ENCODE assay signal across 8 cellular contexts in genomic region chr5:170809551-170809950, GRCh38. TPM values are rescaled to one million over a fixed set of nuclear protein-coding genes. Genes with fewer than 3 reads are reported as not detected.
DNase-seq lines count a peak whose midpoint lies in the region; ATAC-seq and TF ChIP-seq lines count a peak whose summit lies in the region.

No MANE protein-coding gene starts in this region.

- POLR2A ChIA-PET in CD8-positive, alpha-beta T cell (lab: Charles Lee): no interaction called here

- intact Hi-C loops in CD8-positive, alpha-beta T cell (cut with DNase I, micrococcal nuclease): no loop called here

- CTCF ChIA-PET in CD8-positive, alpha-beta T cell (lab: Charles Lee): no interaction called here

- H3K27me3 ChIP-seq in brain microvascular endothelial cell (replicated peaks): no peaks in the 10 kb centered on the region
- no peaks in the 10 kb centered on the region for H3K27me3 ChIP-seq in CD8-positive, alpha-beta T cell (ENCODE audit: insufficient read depth, low read length)

- H3K27ac Mint-ChIP-seq in mesothelial cell of epicardium: peak overlapping the region; percentile 2
- no peak overlapping the region for H3K27ac Mint-ChIP-seq in CD8-positive, alpha-beta T cell

- no peaks in the 10 kb centered on the region for H3K9me3 ChIP-seq in CD8-positive, alpha-beta T cell (ENCODE audit: low read length)

- H3K4me3 Mint-ChIP-seq in mesothelial cell of epicardium: no peak overlapping the region
- H3K4me3 Mint-ChIP-seq in CD8-positive, alpha-beta T cell: no peak overlapping the region

- TF ChIP-seq CTCF in brain microvascular endothelial cell (IDR thresholded peaks at IDR 0.05; ENCODE audit: low read depth, low read length, missing control alignments) (peak; percentile 72), mesothelial cell of epicardium (IDR thresholded peaks at IDR 0.05; ENCODE audit: unreplicated experiment) (no peak)
- no peak for TF ChIP-seq CTCF in CD8-positive, alpha-beta T cell (IDR thresholded peaks at IDR 0.05)

- no peaks in the 10 kb centered on the region for H3K36me3 ChIP-seq in brain microvascular endothelial cell (replicated peaks)
- H3K36me3 ChIP-seq in CD8-positive, alpha-beta T cell (ENCODE audit: insufficient read depth, low read length): no peaks in the 10 kb centered on the region

- DNase-seq in G401 (ENCODE audit: low spot score) (peak; percentile 61), NCI-H1694 (lab: John Stamatoyannopoulos, UW) (peak; percentile 39), brain microvascular endothelial cell (peak; percentile 63), mesothelial cell of epicardium (ENCODE audit: low spot score in 2 of 2, unreplicated experiment in 2 of 2) (no peak), T-helper 9 cell (no peak)
- no peak for DNase-seq in CD8-positive, alpha-beta T cell

- no peaks in the 10 kb centered on the region for H3K9me3 Mint-ChIP-seq in mesothelial cell of epicardium
- no peaks in the 10 kb centered on the region for H3K9me3 Mint-ChIP-seq in CD8-positive, alpha-beta T cell

- no peak for ATAC-seq in HG03175 (IDR thresholded peaks at IDR 0.05; ENCODE audit: unreplicated experiment)
- ATAC-seq in CD8-positive, alpha-beta T cell: no peak
- ATAC-seq in HG03521 (IDR thresholded peaks at IDR 0.05; ENCODE audit: unreplicated experiment): no peak

- no peaks in the 10 kb centered on the region for H3K27me3 Mint-ChIP-seq in mesothelial cell of epicardium (ENCODE audit: low read depth)
- peaks cover 11% of the 10 kb centered on the region for H3K27me3 Mint-ChIP-seq in CD8-positive, alpha-beta T cell (ENCODE audit: low read depth)

- no peak overlapping the region for H3K4me3 ChIP-seq in brain microvascular endothelial cell (ENCODE audit: low read depth, low read length)
- no peak overlapping the region for H3K4me3 ChIP-seq in CD8-positive, alpha-beta T cell (ENCODE audit: low read depth, low read length)

- peaks cover 8% of the 10 kb centered on the region for H3K36me3 Mint-ChIP-seq in mesothelial cell of epicardium
- H3K36me3 Mint-ChIP-seq in CD8-positive, alpha-beta T cell: no peaks in the 10 kb centered on the region

- H3K4me1 ChIP-seq in CD8-positive, alpha-beta T cell (ENCODE audit: insufficient read depth, low read length): no peaks in the 10 kb centered on the region

- H3K27ac ChIP-seq in brain microvascular endothelial cell: no peak overlapping the region
- H3K27ac ChIP-seq in CD8-positive, alpha-beta T cell (ENCODE audit: low read depth, low read length): no peak overlapping the region

- in situ Hi-C loops in G401 (cut with HindIII; ENCODE audit: low sequenced_read_pairs) (no loop called here), brain microvascular endothelial cell (cut with HindIII; ENCODE audit: low pct_ligation_motif_present, low sequenced_read_pairs) (no loop called here)

- no peaks in the 10 kb centered on the region for H3K4me1 Mint-ChIP-seq in mesothelial cell of epicardium
- H3K4me1 Mint-ChIP-seq in CD8-positive, alpha-beta T cell (ENCODE audit: low read depth): no peaks in the 10 kb centered on the region

RNA-seq across cellular contexts. Expression of gene GABRP, which starts 26.0 kb away (rescaled TPM):
- not detected in 2 replicates for total RNA-seq in G401 (2014; rRNA removed; shearing (Covaris generic))
- 274 to 327 TPM (median 301 TPM) in 3 replicates for total RNA-seq in mesothelial cell of epicardium
- not detected for total RNA-seq in CD8-positive, alpha-beta T cell

RNA-seq across cellular contexts. Expression of gene RANBP17, which starts 52.3 kb away (rescaled TPM):
- total RNA-seq in G401 (2014; rRNA removed; shearing (Covaris generic)): 5.5 and 20.9 TPM in 2 replicates
- total RNA-seq in mesothelial cell of epicardium: 51.2 to 60.8 TPM (median 56.1 TPM) in 3 replicates
- not detected for total RNA-seq in CD8-positive, alpha-beta T cell

Comparison
In these comparisons a context has a peak if more than half of its experiments do, and no peak if none do; other contexts are left out.
1. DNase-seq: peak in G401 (single experiment), NCI-H1694 (single experiment) and brain microvascular endothelial cell (single experiment); none in mesothelial cell of epicardium (0 of 2), T-helper 9 cell (single experiment) and CD8-positive, alpha-beta T cell (0 of 7).
2. RNA of gene GABRP, which starts 26.0 kb away (total RNA-seq): 274 to 327 TPM in mesothelial cell of epicardium; not detected in G401 and not detected in CD8-positive, alpha-beta T cell; every median in the first group is over 100 times any median in the second.